Comparison of ENCODE assay signal across 1 cellular context in genomic region chr15:52523192-52523591, GRCh38.
TF ChIP-seq lines count a peak whose summit lies in the region.

No MANE protein-coding gene starts in this region.

TF ChIP-seq in GM23338, 12 proteins besides CTCF, POLR2A, EP300 and RAD21:
- no peak for TF ChIP-seq CREB1 (CRISPR knock-in tag; IDR thresholded peaks at IDR 0.05; ENCODE audit: low read depth)
- TF ChIP-seq STAT1 (IDR thresholded peaks at IDR 0.05; ENCODE audit: unreplicated experiment) = no peak
- no peak for TF ChIP-seq NANOG (IDR thresholded peaks at IDR 0.05; ENCODE audit: borderline replicate concordance)
- TF ChIP-seq JUNB (IDR thresholded peaks at IDR 0.05; ENCODE audit: unreplicated experiment) = no peak
- TF ChIP-seq EZH2 (IDR thresholded peaks at IDR 0.05; ENCODE audit: low read depth, unreplicated experiment) = no peak
- TF ChIP-seq ZNF331 (CRISPR knock-in tag; IDR thresholded peaks at IDR 0.05; ENCODE audit: low read depth) = no peak
- TF ChIP-seq ZNF462 (CRISPR knock-in tag; IDR thresholded peaks at IDR 0.05) = no peak
- no peak for TF ChIP-seq POLR2AphosphoS5 (IDR thresholded peaks at IDR 0.05; ENCODE audit: low read depth)
- no peak for TF ChIP-seq ZNF114 (CRISPR knock-in tag; IDR thresholded peaks at IDR 0.05)
- no peak for TF ChIP-seq ETS1 (IDR thresholded peaks at IDR 0.05)
- no peak for TF ChIP-seq EZH2phosphoT487 (IDR thresholded peaks at IDR 0.05; ENCODE audit: unreplicated experiment)
- no peak for TF ChIP-seq REST (IDR thresholded peaks at IDR 0.05; ENCODE audit: unreplicated experiment)
